Comparison of ENCODE assay signal across 2 cellular contexts in the genomic region with DNA sequence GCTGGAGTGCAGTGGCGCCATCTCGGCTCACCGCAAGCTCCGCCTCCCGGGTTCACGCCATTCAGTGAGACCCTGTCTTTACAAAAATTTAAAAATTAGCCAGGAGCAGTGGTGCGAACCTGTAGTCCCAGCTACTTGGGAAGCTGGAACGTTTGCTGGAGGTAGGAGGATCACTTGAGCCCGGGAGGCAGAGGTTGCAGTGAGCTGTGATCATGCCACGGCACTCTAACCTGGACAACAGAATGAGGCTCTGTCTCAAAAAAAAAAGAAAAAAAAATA.
TF ChIP-seq lines count a peak whose summit lies in the region.

No MANE protein-coding gene starts in this region.

TF ChIP-seq in A549, 52 proteins besides CTCF, POLR2A, EP300 and RAD21:
- TF ChIP-seq, protein P1, sequence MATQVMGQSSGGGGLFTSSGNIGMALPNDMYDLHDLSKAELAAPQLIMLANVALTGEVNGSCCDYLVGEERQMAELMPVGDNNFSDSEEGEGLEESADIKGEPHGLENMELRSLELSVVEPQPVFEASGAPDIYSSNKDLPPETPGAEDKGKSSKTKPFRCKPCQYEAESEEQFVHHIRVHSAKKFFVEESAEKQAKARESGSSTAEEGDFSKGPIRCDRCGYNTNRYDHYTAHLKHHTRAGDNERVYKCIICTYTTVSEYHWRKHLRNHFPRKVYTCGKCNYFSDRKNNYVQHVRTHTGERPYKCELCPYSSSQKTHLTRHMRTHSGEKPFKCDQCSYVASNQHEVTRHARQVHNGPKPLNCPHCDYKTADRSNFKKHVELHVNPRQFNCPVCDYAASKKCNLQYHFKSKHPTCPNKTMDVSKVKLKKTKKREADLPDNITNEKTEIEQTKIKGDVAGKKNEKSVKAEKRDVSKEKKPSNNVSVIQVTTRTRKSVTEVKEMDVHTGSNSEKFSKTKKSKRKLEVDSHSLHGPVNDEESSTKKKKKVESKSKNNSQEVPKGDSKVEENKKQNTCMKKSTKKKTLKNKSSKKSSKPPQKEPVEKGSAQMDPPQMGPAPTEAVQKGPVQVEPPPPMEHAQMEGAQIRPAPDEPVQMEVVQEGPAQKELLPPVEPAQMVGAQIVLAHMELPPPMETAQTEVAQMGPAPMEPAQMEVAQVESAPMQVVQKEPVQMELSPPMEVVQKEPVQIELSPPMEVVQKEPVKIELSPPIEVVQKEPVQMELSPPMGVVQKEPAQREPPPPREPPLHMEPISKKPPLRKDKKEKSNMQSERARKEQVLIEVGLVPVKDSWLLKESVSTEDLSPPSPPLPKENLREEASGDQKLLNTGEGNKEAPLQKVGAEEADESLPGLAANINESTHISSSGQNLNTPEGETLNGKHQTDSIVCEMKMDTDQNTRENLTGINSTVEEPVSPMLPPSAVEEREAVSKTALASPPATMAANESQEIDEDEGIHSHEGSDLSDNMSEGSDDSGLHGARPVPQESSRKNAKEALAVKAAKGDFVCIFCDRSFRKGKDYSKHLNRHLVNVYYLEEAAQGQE (IDR thresholded peaks at IDR 0.05): no peak
- no peak for TF ChIP-seq HOXB5 (CRISPR knock-in tag; IDR thresholded peaks at IDR 0.05)

TF ChIP-seq in IMR-90, 13 proteins besides CTCF, POLR2A, EP300 and RAD21:
- TF ChIP-seq MAFK (IDR thresholded peaks at IDR 0.05; ENCODE audit: low read depth, low read length) (no peak), RFX5 (IDR thresholded peaks at IDR 0.05; ENCODE audit: low read depth, low read length) (no peak), ELK1 (IDR thresholded peaks at IDR 0.05; ENCODE audit: borderline replicate concordance, low read depth, low read length) (no peak), BHLHE40 (IDR thresholded peaks at IDR 0.05; ENCODE audit: low read depth, low read length) (no peak), CEBPB (IDR thresholded peaks at IDR 0.05; ENCODE audit: low read depth, low read length) (no peak), MAZ (IDR thresholded peaks at IDR 0.05; ENCODE audit: borderline replicate concordance, low read depth, low read length) (no peak), RCOR1 (IDR thresholded peaks at IDR 0.05; ENCODE audit: insufficient replicate concordance, low read length) (no peak), MXI1 (IDR thresholded peaks at IDR 0.05; ENCODE audit: borderline replicate concordance, low read depth, low read length) (no peak), NFE2L2 (IDR thresholded peaks at IDR 0.05; ENCODE audit: low read depth, low read length) (no peak), USF2 (IDR thresholded peaks at IDR 0.05; ENCODE audit: low read depth, low read length) (no peak), FOS (IDR thresholded peaks at IDR 0.05; ENCODE audit: low read depth, low read length) (no peak), CHD1 (IDR thresholded peaks at IDR 0.05; ENCODE audit: low read depth, low read length) (no peak), SMC3 (IDR thresholded peaks at IDR 0.05; ENCODE audit: low read depth, low read length) (no peak)
